1 cellular context compared by ENCODE assay signal in the genomic region with DNA sequence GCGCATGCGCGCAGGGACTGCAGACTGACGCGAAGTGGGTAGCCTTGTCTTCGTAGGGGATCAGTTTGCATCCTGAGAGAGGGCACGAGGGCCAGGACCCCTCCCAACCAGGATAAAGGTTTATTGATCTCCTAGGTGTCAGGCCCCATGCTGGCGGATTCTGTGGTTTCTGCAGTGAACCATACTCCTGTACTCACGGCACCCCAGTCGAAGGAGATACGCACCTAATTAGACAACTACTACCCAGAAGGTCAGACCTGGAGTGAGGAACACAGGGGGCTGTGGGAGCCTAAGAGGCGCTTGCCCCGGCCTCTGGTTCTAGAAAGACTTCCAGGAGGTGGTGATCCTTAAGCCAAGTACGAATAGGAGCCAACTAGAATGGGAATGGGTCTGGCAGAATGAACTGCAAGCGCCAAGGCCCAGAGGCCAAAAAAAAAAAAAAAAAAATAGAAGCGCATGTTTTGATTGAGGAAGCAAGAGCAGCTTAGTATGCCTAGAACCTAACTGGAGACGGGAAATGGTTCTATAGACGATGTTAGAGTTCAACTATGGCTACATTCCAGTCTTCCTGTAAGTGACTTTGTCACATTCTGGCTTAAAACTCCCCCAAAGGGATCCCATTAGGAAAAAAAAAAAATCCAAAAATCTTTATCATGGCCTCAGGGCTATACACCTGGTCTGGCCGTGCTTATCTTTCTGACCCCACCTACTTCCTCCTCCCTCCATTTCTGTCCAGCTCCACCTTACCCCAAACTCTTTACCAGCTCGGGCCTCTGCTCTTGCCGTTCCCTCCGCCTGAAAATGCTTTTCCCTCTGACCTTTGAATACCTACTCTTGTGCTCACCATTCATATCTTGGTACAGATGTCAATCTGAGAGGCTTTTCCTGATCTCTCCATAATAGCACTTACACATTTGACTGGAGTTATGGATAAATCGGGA.
TF ChIP-seq lines count a peak whose summit lies in the region.

No MANE protein-coding gene starts in this region.

TF ChIP-seq in K562, 482 proteins besides CTCF, POLR2A, EP300 and RAD21 (continues in another document):
- TF ChIP-seq HDAC3 (IDR thresholded peaks at IDR 0.05; ENCODE audit: borderline replicate concordance, partially characterized antibody) = no peak
- peak; percentile 78 for TF ChIP-seq DPF2 (IDR thresholded peaks at IDR 0.05)
- TF ChIP-seq ZNF589 (CRISPR knock-in tag; IDR thresholded peaks at IDR 0.05; ENCODE audit: low read depth) = peak; percentile 19; the same call in 1 of the 2 replicates
- TF ChIP-seq, protein P1, sequence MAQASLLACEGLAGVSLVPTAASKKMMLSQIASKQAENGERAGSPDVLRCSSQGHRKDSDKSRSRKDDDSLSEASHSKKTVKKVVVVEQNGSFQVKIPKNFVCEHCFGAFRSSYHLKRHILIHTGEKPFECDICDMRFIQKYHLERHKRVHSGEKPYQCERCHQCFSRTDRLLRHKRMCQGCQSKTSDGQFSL (CRISPR knock-in tag; IDR thresholded peaks at IDR 0.05) = no peak
- TF ChIP-seq, protein P1 (tag; IDR thresholded peaks at IDR 0.05) = no peak
- TF ChIP-seq NCOA6 (IDR thresholded peaks at IDR 0.05) = no peak
- TF ChIP-seq, protein P2, sequence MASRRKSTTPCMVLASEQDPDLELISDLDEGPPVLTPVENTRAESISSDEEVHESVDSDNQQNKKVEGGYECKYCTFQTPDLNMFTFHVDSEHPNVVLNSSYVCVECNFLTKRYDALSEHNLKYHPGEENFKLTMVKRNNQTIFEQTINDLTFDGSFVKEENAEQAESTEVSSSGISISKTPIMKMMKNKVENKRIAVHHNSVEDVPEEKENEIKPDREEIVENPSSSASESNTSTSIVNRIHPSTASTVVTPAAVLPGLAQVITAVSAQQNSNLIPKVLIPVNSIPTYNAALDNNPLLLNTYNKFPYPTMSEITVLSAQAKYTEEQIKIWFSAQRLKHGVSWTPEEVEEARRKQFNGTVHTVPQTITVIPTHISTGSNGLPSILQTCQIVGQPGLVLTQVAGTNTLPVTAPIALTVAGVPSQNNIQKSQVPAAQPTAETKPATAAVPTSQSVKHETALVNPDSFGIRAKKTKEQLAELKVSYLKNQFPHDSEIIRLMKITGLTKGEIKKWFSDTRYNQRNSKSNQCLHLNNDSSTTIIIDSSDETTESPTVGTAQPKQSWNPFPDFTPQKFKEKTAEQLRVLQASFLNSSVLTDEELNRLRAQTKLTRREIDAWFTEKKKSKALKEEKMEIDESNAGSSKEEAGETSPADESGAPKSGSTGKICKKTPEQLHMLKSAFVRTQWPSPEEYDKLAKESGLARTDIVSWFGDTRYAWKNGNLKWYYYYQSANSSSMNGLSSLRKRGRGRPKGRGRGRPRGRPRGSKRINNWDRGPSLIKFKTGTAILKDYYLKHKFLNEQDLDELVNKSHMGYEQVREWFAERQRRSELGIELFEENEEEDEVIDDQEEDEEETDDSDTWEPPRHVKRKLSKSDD (conservative IDR thresholded peaks at IDR 0.05; ENCODE audit: low read length) = no peak
- TF ChIP-seq CAMTA2 (CRISPR knock-in tag; conservative IDR thresholded peaks at IDR 0.05) = no peak
- peak; percentile 22; the same call in 1 of the 2 replicates for TF ChIP-seq SP1 (CRISPR knock-in tag; IDR thresholded peaks at IDR 0.05)
- TF ChIP-seq, protein P3, sequence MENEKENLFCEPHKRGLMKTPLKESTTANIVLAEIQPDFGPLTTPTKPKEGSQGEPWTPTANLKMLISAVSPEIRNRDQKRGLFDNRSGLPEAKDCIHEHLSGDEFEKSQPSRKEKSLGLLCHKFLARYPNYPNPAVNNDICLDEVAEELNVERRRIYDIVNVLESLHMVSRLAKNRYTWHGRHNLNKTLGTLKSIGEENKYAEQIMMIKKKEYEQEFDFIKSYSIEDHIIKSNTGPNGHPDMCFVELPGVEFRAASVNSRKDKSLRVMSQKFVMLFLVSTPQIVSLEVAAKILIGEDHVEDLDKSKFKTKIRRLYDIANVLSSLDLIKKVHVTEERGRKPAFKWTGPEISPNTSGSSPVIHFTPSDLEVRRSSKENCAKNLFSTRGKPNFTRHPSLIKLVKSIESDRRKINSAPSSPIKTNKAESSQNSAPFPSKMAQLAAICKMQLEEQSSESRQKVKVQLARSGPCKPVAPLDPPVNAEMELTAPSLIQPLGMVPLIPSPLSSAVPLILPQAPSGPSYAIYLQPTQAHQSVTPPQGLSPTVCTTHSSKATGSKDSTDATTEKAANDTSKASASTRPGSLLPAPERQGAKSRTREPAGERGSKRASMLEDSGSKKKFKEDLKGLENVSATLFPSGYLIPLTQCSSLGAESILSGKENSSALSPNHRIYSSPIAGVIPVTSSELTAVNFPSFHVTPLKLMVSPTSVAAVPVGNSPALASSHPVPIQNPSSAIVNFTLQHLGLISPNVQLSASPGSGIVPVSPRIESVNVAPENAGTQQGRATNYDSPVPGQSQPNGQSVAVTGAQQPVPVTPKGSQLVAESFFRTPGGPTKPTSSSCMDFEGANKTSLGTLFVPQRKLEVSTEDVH (IDR thresholded peaks at IDR 0.05; ENCODE audit: low read depth, partially characterized antibody) = no peak
- TF ChIP-seq PTRF (tag; IDR thresholded peaks at IDR 0.05) = no peak
- peak; percentile 71 for TF ChIP-seq ARID1B (IDR thresholded peaks at IDR 0.05)
- TF ChIP-seq, protein P4, sequence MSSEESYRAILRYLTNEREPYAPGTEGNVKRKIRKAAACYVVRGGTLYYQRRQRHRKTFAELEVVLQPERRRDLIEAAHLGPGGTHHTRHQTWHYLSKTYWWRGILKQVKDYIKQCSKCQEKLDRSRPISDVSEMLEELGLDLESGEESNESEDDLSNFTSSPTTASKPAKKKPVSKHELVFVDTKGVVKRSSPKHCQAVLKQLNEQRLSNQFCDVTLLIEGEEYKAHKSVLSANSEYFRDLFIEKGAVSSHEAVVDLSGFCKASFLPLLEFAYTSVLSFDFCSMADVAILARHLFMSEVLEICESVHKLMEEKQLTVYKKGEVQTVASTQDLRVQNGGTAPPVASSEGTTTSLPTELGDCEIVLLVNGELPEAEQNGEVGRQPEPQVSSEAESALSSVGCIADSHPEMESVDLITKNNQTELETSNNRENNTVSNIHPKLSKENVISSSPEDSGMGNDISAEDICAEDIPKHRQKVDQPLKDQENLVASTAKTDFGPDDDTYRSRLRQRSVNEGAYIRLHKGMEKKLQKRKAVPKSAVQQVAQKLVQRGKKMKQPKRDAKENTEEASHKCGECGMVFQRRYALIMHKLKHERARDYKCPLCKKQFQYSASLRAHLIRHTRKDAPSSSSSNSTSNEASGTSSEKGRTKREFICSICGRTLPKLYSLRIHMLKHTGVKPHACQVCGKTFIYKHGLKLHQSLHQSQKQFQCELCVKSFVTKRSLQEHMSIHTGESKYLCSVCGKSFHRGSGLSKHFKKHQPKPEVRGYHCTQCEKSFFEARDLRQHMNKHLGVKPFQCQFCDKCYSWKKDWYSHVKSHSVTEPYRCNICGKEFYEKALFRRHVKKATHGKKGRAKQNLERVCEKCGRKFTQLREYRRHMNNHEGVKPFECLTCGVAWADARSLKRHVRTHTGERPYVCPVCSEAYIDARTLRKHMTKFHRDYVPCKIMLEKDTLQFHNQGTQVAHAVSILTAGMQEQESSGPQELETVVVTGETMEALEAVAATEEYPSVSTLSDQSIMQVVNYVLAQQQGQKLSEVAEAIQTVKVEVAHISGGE (CRISPR knock-in tag; IDR thresholded peaks at IDR 0.05) = no peak
- peak; percentile 25; the same call in 1 of the 2 replicates for TF ChIP-seq ESRRA (IDR thresholded peaks at IDR 0.05; ENCODE audit: borderline replicate concordance, low read depth)
- TF ChIP-seq ESRRB (CRISPR knock-in tag; IDR thresholded peaks at IDR 0.05; ENCODE audit: borderline replicate concordance) = no peak
- TF ChIP-seq ELF4 (CRISPR knock-in tag; IDR thresholded peaks at IDR 0.05) = no peak
- TF ChIP-seq GATAD2A (IDR thresholded peaks at IDR 0.05) = 0 out of 2 replicates have a peak, but pooled peaks have one; percentile 38
- TF ChIP-seq, protein P5, sequence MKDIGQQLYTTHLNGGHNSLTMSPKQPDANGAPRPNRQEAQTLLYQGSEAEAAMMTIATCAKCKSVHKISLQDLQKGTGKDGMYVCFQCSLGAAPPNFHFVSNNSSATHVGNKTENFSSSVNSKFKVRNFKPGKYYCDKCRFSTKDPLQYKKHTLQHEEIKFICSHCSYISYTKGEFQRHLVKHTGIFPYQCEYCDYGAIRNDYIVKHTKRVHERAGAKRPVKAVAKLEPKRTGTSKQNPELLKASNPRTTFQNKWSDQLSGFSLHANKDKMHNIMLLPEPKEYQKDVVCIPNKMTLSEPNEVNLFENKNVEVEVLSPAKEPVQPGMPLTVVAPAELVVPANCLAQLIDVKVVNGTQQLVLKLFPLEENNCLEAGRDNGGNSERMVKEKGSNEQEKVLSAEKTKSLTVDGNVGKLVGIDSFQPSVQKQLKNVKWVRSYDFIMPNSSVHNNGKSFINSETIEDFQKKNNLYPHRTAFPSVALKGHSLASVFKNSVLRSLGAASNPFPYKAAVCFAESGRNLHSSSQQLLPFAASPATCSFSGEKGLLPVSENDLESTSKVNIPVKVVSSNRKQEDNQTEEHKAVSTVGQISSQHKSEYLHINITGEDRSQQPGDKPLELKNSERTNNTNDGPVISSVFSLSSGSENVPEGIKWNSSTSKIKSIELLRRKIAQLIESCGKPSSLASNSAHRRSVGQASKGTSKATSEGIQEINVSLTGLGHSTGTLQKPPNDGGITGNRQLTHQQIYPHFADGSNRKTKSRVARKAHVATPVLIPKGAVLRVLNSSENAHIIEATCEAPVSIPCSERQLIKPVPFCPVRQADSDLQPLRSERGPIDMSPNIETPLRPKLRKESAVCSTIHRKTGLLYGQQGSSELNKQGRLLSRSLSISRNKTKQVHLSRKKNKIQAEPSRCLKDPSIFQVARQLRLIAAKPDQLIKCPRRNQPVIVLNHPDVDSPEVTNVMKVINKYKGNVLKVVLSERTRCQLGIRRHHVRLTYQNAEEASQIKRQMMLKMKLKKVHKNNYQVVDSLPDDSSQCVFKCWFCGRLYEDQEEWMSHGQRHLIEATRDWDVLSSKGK (CRISPR knock-in tag; IDR thresholded peaks at IDR 0.05) = no peak
- no peak for TF ChIP-seq TCFL5 (CRISPR knock-in tag; conservative IDR thresholded peaks at IDR 0.05)
- TF ChIP-seq, protein P6, sequence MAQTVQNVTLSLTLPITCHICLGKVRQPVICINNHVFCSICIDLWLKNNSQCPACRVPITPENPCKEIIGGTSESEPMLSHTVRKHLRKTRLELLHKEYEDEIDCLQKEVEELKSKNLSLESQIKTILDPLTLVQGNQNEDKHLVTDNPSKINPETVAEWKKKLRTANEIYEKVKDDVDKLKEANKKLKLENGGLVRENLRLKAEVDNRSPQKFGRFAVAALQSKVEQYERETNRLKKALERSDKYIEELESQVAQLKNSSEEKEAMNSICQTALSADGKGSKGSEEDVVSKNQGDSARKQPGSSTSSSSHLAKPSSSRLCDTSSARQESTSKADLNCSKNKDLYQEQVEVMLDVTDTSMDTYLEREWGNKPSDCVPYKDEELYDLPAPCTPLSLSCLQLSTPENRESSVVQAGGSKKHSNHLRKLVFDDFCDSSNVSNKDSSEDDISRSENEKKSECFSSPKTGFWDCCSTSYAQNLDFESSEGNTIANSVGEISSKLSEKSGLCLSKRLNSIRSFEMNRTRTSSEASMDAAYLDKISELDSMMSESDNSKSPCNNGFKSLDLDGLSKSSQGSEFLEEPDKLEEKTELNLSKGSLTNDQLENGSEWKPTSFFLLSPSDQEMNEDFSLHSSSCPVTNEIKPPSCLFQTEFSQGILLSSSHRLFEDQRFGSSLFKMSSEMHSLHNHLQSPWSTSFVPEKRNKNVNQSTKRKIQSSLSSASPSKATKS (CRISPR knock-in tag; IDR thresholded peaks at IDR 0.05) = no peak
- TF ChIP-seq ZNF431 (CRISPR knock-in tag; IDR thresholded peaks at IDR 0.05) = no peak
- TF ChIP-seq ZNF263 (CRISPR knock-in tag; IDR thresholded peaks at IDR 0.05; ENCODE audit: borderline replicate concordance) = no peak
- no peak for TF ChIP-seq CSDE1 (IDR thresholded peaks at IDR 0.05)
- no peak for TF ChIP-seq DNMT1 (IDR thresholded peaks at IDR 0.05)
- TF ChIP-seq ZNF133 (CRISPR knock-in tag; IDR thresholded peaks at IDR 0.05) = no peak
- TF ChIP-seq PHB2 (IDR thresholded peaks at IDR 0.05; ENCODE audit: low read depth) = peak; percentile 38; the same call in 1 of the 2 replicates
- TF ChIP-seq, protein P7, sequence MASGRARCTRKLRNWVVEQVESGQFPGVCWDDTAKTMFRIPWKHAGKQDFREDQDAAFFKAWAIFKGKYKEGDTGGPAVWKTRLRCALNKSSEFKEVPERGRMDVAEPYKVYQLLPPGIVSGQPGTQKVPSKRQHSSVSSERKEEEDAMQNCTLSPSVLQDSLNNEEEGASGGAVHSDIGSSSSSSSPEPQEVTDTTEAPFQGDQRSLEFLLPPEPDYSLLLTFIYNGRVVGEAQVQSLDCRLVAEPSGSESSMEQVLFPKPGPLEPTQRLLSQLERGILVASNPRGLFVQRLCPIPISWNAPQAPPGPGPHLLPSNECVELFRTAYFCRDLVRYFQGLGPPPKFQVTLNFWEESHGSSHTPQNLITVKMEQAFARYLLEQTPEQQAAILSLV (tag; IDR thresholded peaks at IDR 0.05) = no peak
- TF ChIP-seq, protein P8, sequence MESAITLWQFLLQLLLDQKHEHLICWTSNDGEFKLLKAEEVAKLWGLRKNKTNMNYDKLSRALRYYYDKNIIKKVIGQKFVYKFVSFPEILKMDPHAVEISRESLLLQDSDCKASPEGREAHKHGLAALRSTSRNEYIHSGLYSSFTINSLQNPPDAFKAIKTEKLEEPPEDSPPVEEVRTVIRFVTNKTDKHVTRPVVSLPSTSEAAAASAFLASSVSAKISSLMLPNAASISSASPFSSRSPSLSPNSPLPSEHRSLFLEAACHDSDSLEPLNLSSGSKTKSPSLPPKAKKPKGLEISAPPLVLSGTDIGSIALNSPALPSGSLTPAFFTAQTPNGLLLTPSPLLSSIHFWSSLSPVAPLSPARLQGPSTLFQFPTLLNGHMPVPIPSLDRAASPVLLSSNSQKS (CRISPR knock-in tag; IDR thresholded peaks at IDR 0.05) = no peak
- peak; percentile 74 for TF ChIP-seq TAL1 (IDR thresholded peaks at IDR 0.05)
- TF ChIP-seq NFIC (IDR thresholded peaks at IDR 0.05) = no peak
- TF ChIP-seq NEUROD1 (IDR thresholded peaks at IDR 0.05; ENCODE audit: borderline replicate concordance, low read depth, low read length, partially characterized antibody) = no peak
- no peak for TF ChIP-seq ZNF140 (CRISPR knock-in tag; IDR thresholded peaks at IDR 0.05)
- TF ChIP-seq U2AF2 (optimal IDR thresholded peaks at IDR 0.05; ENCODE audit: low read depth, low read length) = no peak
- peak; percentile 83 for TF ChIP-seq CBFA2T3 (IDR thresholded peaks at IDR 0.05)
- TF ChIP-seq CREBBP (IDR thresholded peaks at IDR 0.05; ENCODE audit: low read depth, low read length) = no peak
- no peak for TF ChIP-seq NR4A1 (CRISPR knock-in tag; IDR thresholded peaks at IDR 0.05)
- TF ChIP-seq NR4A1 (tag; IDR thresholded peaks at IDR 0.05) = no peak
- TF ChIP-seq ZNF780A (CRISPR knock-in tag; IDR thresholded peaks at IDR 0.05) = no peak
- TF ChIP-seq RBM25 (IDR thresholded peaks at IDR 0.05; ENCODE audit: low read depth, low read length, severe bottlenecking) = no peak
- no peak for TF ChIP-seq ASH1L (IDR thresholded peaks at IDR 0.05; ENCODE audit: borderline replicate concordance, low read depth, partially characterized antibody)
- no peak for TF ChIP-seq ILF3 (IDR thresholded peaks at IDR 0.05; ENCODE audit: borderline replicate concordance)
- TF ChIP-seq ZNF408 (CRISPR knock-in tag; IDR thresholded peaks at IDR 0.05; ENCODE audit: low read depth) = no peak
- TF ChIP-seq KLF13 (tag; IDR thresholded peaks at IDR 0.05; ENCODE audit: borderline replicate concordance, low read depth) = no peak
- TF ChIP-seq PCBP2 (IDR thresholded peaks at IDR 0.05; ENCODE audit: low read depth, low read length, poor library complexity, severe bottlenecking) = no peak
- TF ChIP-seq BDP1 (IDR thresholded peaks at IDR 0.05; ENCODE audit: insufficient read depth, insufficient read length) = no peak
- TF ChIP-seq ARHGAP35 (IDR thresholded peaks at IDR 0.05; ENCODE audit: partially characterized antibody) = no peak
